Comparison of ENCODE assay signal across 30 cellular contexts in the genomic region with DNA sequence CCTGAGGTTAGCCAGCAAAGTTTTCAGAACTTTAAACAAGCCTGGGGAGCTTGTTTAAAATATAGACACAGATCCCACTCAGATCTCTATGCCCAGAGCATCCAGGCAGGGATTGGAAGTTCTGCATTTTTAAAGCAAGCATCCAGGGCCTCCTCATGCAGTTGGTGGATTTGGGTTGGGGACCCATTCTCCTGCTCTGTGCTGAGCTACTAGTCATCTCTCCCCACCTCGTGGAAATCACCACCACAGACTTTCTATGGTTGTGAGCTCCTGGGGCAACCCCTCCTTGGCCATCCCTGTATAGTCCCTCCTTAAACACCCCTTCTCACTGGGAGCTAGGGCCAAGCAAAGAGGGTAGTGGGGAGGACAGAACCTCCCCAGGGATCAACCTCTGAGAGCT.
"Had no signal": no experiment of that assay in that cellular context is flagged by ENCODE, and none has a peak within 500 bp of the region (broad histone marks: within the 10 kb centered on the region; RNA-seq: fewer than 3 reads in every experiment).

No MANE protein-coding gene starts in this region.

- H3K36me3 Mint-ChIP-seq: naive B cell; naive thymus-derived CD8-positive, alpha-beta T cell; natural killer cell treated with Interleukin-12 subunit alpha and Interleukin-12 subunit beta and Interleukin-15 and Interleukin-18, amount 100 ng/mL, for 72 hours; stimulated activated memory B cell treated with anti-CD40 and anti-IgM and Interleukin-4, amounts not matched to agents 10 μg/mL and 1 μg/mL and 100 μg/mL, for 72 hours; type B pancreatic cell had no signal

- H3K27ac Mint-ChIP-seq: naive thymus-derived CD8-positive, alpha-beta T cell; natural killer cell treated with Interleukin-12 subunit alpha and Interleukin-12 subunit beta and Interleukin-15 and Interleukin-18, amount 100 ng/mL, for 72 hours; nephron progenitor cell; progenitor cell of endocrine pancreas; stimulated activated memory B cell treated with anti-CD40 and anti-IgM and Interleukin-4, amounts not matched to agents 10 μg/mL and 1 μg/mL and 100 μg/mL, for 72 hours; stimulated activated naive CD8-positive, alpha-beta T cell treated with anti-CD3 and anti-CD28 coated beads, Interleukin-15, Interleukin-2, amounts not matched to agents 100 ng/mL and 50 ng/mL, for 24 hours; type B pancreatic cell had no signal

- DNase-seq: naive B cell; nephron progenitor cell; nucleus accumbens; ovary; psoas muscle; right cardiac atrium; right lobe of liver; sigmoid colon; stimulated activated CD4-positive, alpha-beta T cell treated with anti-CD3 and anti-CD28 coated beads, Interleukin-15, amount 100 ng/mL, for 24 hours; stimulated activated CD4-positive, alpha-beta T cell treated with anti-CD3 and anti-CD28 coated beads, Interleukin-2, amount 100 ng/mL, for 24 hours; stimulated activated CD4-positive, alpha-beta T cell treated with anti-CD3 and anti-CD28 coated beads, Interleukin-2, amount 100 ng/mL, for 48 hours; stimulated activated CD4-positive, alpha-beta T cell treated with anti-CD3 and anti-CD28 coated beads, Interleukin-4, amount 100 ng/mL, for 24 hours; stimulated activated naive CD4-positive, alpha-beta T cell; substantia nigra; testis; tibial artery; upper lobe of right lung; uterus had no signal

- H3K9me3 ChIP-seq: neutrophil, ovary, psoas muscle, right lobe of liver, sigmoid colon, suprapubic skin, testis, tibial artery, transverse colon, upper lobe of right lung, uterus had no signal

- FAIRE-seq: small intestine had no signal

- H3K4me1 ChIP-seq: parathyroid adenoma had no signal

- H3K36me3 ChIP-seq: neutrophil, ovary, right lobe of liver, sigmoid colon, suprapubic skin, tibial artery, transverse colon, upper lobe of right lung, uterus had no signal

- H3K9ac ChIP-seq: parathyroid adenoma had no signal

- H3K4me3 ChIP-seq: ovary, psoas muscle, right lobe of liver, sigmoid colon, suprapubic skin, testis, tibial artery, transverse colon, upper lobe of right lung, uterus had no signal

- ATAC-seq: naive thymus-derived CD8-positive, alpha-beta T cell; natural killer cell treated with Interleukin-12 subunit alpha and Interleukin-12 subunit beta and Interleukin-15 and Interleukin-18, amount 100 ng/mL, for 72 hours; psoas muscle; right cardiac atrium; right lobe of liver; stimulated activated memory B cell treated with anti-CD40 and anti-IgM and Interleukin-4, amounts not matched to agents 10 μg/mL and 1 μg/mL and 100 μg/mL, for 72 hours; upper lobe of right lung had no signal

- H3K9me3 Mint-ChIP-seq: naive B cell; naive thymus-derived CD8-positive, alpha-beta T cell; natural killer cell treated with Interleukin-12 subunit alpha and Interleukin-12 subunit beta and Interleukin-15 and Interleukin-18, amount 100 ng/mL, for 72 hours; nephron progenitor cell; neural crest cell; stimulated activated memory B cell treated with anti-CD40 and anti-IgM and Interleukin-4, amounts not matched to agents 10 μg/mL and 1 μg/mL and 100 μg/mL, for 72 hours; stimulated activated naive CD8-positive, alpha-beta T cell treated with anti-CD3 and anti-CD28 coated beads, Interleukin-15, Interleukin-2, amounts not matched to agents 100 ng/mL and 50 ng/mL, for 24 hours; type B pancreatic cell had no signal

- H3K4me3 Mint-ChIP-seq: naive B cell; naive thymus-derived CD8-positive, alpha-beta T cell; natural killer cell treated with Interleukin-12 subunit alpha and Interleukin-12 subunit beta and Interleukin-15 and Interleukin-18, amount 100 ng/mL, for 72 hours; nephron progenitor cell; neural crest cell; stimulated activated memory B cell treated with anti-CD40 and anti-IgM and Interleukin-4, amounts not matched to agents 10 μg/mL and 1 μg/mL and 100 μg/mL, for 72 hours; stimulated activated naive CD8-positive, alpha-beta T cell treated with anti-CD3 and anti-CD28 coated beads, Interleukin-15, Interleukin-2, amounts not matched to agents 100 ng/mL and 50 ng/mL, for 24 hours had no signal

- H3K27me3 ChIP-seq: ovary, right lobe of liver, testis, uterus had no signal

- H3K27ac ChIP-seq: neutrophil, ovary, parathyroid adenoma, psoas muscle, right lobe of liver, sigmoid colon, suprapubic skin, testis, tibial artery, transverse colon, upper lobe of right lung, uterus had no signal
